In genomic region chr2:166240387-166241313, GRCh38 we compare ENCODE assay signal across 25 cellular contexts.
DNase-seq lines count a peak whose midpoint lies in the region; ATAC-seq, FAIRE-seq and TF ChIP-seq lines count a peak whose summit lies in the region.
"Had no signal": no experiment of that assay in that cellular context is flagged by ENCODE, and none has a peak within 500 bp of the region (broad histone marks: within the 10 kb centered on the region; RNA-seq: fewer than 3 reads in every experiment).

No MANE protein-coding gene starts in this region.

- ATAC-seq in HepG2 (no peak), HG03135 (IDR thresholded peaks at IDR 0.05; ENCODE audit: unreplicated experiment) (no peak)
- ATAC-seq: heart right ventricle; stimulated activated effector memory CD8-positive, alpha-beta T cell treated with anti-CD3 and anti-CD28 coated beads, Interleukin-12 subunit alpha, Interleukin-12 subunit beta, amount 100 ng/mL, for 72 hours had no signal

- TF ChIP-seq CTCF in liver (IDR thresholded peaks at IDR 0.05; ENCODE audit: low read depth, low read length, missing input control) (no peak), HepG2 (CRISPR knock-in tag; IDR thresholded peaks at IDR 0.05) (no peak), keratinocyte (optimal IDR thresholded peaks at IDR 0.05 in 1 of 3, IDR thresholded peaks at IDR 0.05 in 1 of 3, conservative IDR thresholded peaks at IDR 0.05 in 1 of 3; ENCODE audit: extremely low read depth in 1 of 3, insufficient read depth in 2 of 3, low read length in 3 of 3) (no peak)

- no peaks in the 10 kb centered on the region for H3K9me3 ChIP-seq in liver (ENCODE audit: control insufficient read depth in 4 of 4, low read length in 3 of 4)
- H3K9me3 ChIP-seq in HepG2 (ENCODE audit: low read length) = no peaks in the 10 kb centered on the region
- H3K9me3 ChIP-seq in keratinocyte (ENCODE audit: control insufficient read depth, low read depth, low read length) = no peaks in the 10 kb centered on the region
- H3K9me3 ChIP-seq: heart right ventricle, tibial nerve had no signal

- no peaks in the 10 kb centered on the region for H3K9me1 ChIP-seq in keratinocyte (ENCODE audit: control insufficient read depth, extremely low read depth, insufficient read depth, low read length)

- in situ Hi-C loops in HepG2 (cut with HindIII; ENCODE audit: extremely low pct_ligation_motif_present, low pct_unique_long_range_greater_than_20kb) = no loop called here

- H3K79me2 ChIP-seq in HepG2 (ENCODE audit: insufficient read depth, low read length) (no peaks in the 10 kb centered on the region), keratinocyte (ENCODE audit: control insufficient read depth, insufficient read depth, low read length) (no peaks in the 10 kb centered on the region)

- dilution Hi-C loops in keratinocyte (cut with MboI; ENCODE audit: extremely low pct_ligation_motif_present, low sequenced_read_pairs) = no loop called here

- H4K20me1 ChIP-seq in HepG2 (ENCODE audit: insufficient read depth, low read length) = no peaks in the 10 kb centered on the region
- no peaks in the 10 kb centered on the region for H4K20me1 ChIP-seq in keratinocyte (ENCODE audit: control insufficient read depth, extremely low read depth, insufficient read depth, low read length)

- no peak overlapping the region for H3K9ac ChIP-seq in liver (ENCODE audit: low read depth in 1 of 2, low read length in 2 of 2)
- H3K9ac ChIP-seq in HepG2 (ENCODE audit: insufficient read depth, low read depth, low read length) = no peak overlapping the region
- no peak overlapping the region for H3K9ac ChIP-seq in keratinocyte (ENCODE audit: control insufficient read depth, extremely low read depth, insufficient read depth, low read length)
- H3K9ac ChIP-seq: neural progenitor cell had no signal

- TF ChIP-seq RAD21 in liver (IDR thresholded peaks at IDR 0.05) = no peak
- no peak for TF ChIP-seq RAD21 in HepG2 (CRISPR knock-in tag; IDR thresholded peaks at IDR 0.05)

- TF ChIP-seq EP300 in HepG2 (IDR thresholded peaks at IDR 0.05; ENCODE audit: low read depth in 2 of 2, low read length in 2 of 2) (no peak), HepG2 (CRISPR knock-in tag; IDR thresholded peaks at IDR 0.05; ENCODE audit: borderline replicate concordance) (no peak)

- no peak overlapping the region for H2AFZ ChIP-seq in HepG2 (ENCODE audit: low read length)
- no peak overlapping the region for H2AFZ ChIP-seq in keratinocyte (ENCODE audit: control insufficient read depth, low read length)
- H2AFZ ChIP-seq: neural progenitor cell had no signal

- FAIRE-seq in HepG2 (lab: Jason Lieb, UNC) = no peak
- no peak for FAIRE-seq in keratinocyte (lab: Jason Lieb, UNC)
- FAIRE-seq: A204.1, GM18507 had no signal

- no peak overlapping the region for H3K27ac ChIP-seq in liver (ENCODE audit: low read depth in 1 of 2, low read length in 2 of 2)
- no peak overlapping the region for H3K27ac ChIP-seq in HepG2 (ENCODE audit: extremely low read length, insufficient read depth, low read length)
- H3K27ac ChIP-seq in keratinocyte (ENCODE audit: control insufficient read depth, insufficient read depth, low read length) = peak overlapping the region; percentile 69
- H3K27ac ChIP-seq: heart right ventricle, neural progenitor cell had no signal

- H3K4me3 ChIP-seq in liver (ENCODE audit: low read depth in 1 of 3, low read length in 3 of 3) = no peak overlapping the region
- no peak overlapping the region for H3K4me3 ChIP-seq in HepG2 (replicated peaks in 1 of 3; ENCODE audit: insufficient read depth in 1 of 3, low read depth in 2 of 3, low read length in 3 of 3)
- no peak overlapping the region for H3K4me3 ChIP-seq in keratinocyte (ENCODE audit: control insufficient read depth in 2 of 3, extremely low read depth in 1 of 3, insufficient read depth in 2 of 3, low read depth in 1 of 3, low read length in 3 of 3)
- H3K4me3 ChIP-seq: heart right ventricle, neural progenitor cell, tibial nerve had no signal

- CTCF ChIA-PET in HepG2 (lab: Yijun Ruan, JAX; ENCODE audit: low intra/inter-chr PET ratio, low total read pairs) = no interaction called here

- H3K4me1 ChIP-seq in liver (ENCODE audit: control insufficient read depth in 4 of 4, insufficient read depth in 4 of 4, low read length in 3 of 4) (peaks cover 0 to 8% (median 4%) of the 10 kb centered on the region in 4 donors), HepG2 (ENCODE audit: insufficient read depth, low read length) (peaks cover 25% of the 10 kb centered on the region), keratinocyte (ENCODE audit: control insufficient read depth, extremely low read depth, insufficient read depth, low read length) (peaks cover 4% of the 10 kb centered on the region)
- H3K4me1 ChIP-seq: heart right ventricle, neural progenitor cell, tibial nerve had no signal

- intact Hi-C loops in HepG2 (cut with micrococcal nuclease; ENCODE audit: unreplicated experiment) = no loop called here

- 95% methylated on average over 1 of the region's 1 CpG for WGBS in liver
- WGBS in HepG2 (ENCODE audit: low lambda C conversion rate) = 100% methylated on average over 1 of the region's 1 CpG

- POLR2A ChIA-PET in HepG2 (lab: Yijun Ruan, JAX) = interaction anchor here (0.9 kb wide), 1 partner anchor 11 kb away, joined by 3 read pairs; no protein-coding TSS in a partner anchor

- DNase-seq in HepG2 (ENCODE audit: low spot score) (no peak), astrocyte of the hippocampus (ENCODE audit: low read depth, low spot score) (peak; percentile 16), keratinocyte (ENCODE audit: low read depth, low spot score) (no peak), NCI-H510A treated with DMSO at 0.1 percent for 48 hours (lab: John Stamatoyannopoulos, UW) (no peak), GM19240 (ENCODE audit: insufficient read length, low spot score) (no peak)
- no peak for DNase-seq in stimulated activated naive CD4-positive, alpha-beta T cell treated with Interleukin-2 at 50 U/mL for 16 hours (lab: John Stamatoyannopoulos, UW)
- DNase-seq: activated CD4-positive, alpha-beta memory T cell treated with anti-CD3 and anti-CD28 coated beads for 36 hours; activated naive CD4-positive, alpha-beta T cell treated with anti-CD3 and anti-CD28 coated beads, Interleukin-2, amount 50 U/mL, for 16 hours; activated T-cell treated with anti-CD3 and anti-CD28 coated beads, Interleukin-2, amount 50 U/mL, for 24 hours; CD4-positive, alpha-beta memory T cell; DND-41; GOT3; heart right ventricle; KBM-7; midbrain; NCI-H526 treated with DMSO at 0.1 percent for 48 hours; SHP77 treated with DMSO at 0.1 percent for 48 hours; stimulated activated CD4-positive, alpha-beta T cell treated with anti-CD3 and anti-CD28 coated beads, Interleukin-15, amount 100 ng/mL, for 24 hours had no signal

- no peaks in the 10 kb centered on the region for H3K36me3 ChIP-seq in liver (ENCODE audit: control insufficient read depth in 4 of 4, insufficient read depth in 3 of 4, low read depth in 1 of 4, low read length in 3 of 4)
- H3K36me3 ChIP-seq in HepG2 (replicated peaks in 1 of 2; ENCODE audit: control insufficient read depth in 1 of 2, insufficient read depth in 2 of 2, low read length in 2 of 2) = peaks cover 0 to 3% of the 10 kb centered on the region in 2 experiments; a peak in 1 of 5 replicates
- H3K36me3 ChIP-seq in keratinocyte (ENCODE audit: control insufficient read depth in 2 of 2, extremely low read depth in 1 of 2, insufficient read depth in 2 of 2, low read length in 2 of 2) = no peaks in the 10 kb centered on the region
- H3K36me3 ChIP-seq: heart right ventricle, neural progenitor cell had no signal

- no TSS peak for BruUV-seq in HepG2 (replicated peaks; lab: Mats Ljungman, UMichigan)

- no peak for TF ChIP-seq POLR2A in HepG2 (IDR thresholded peaks at IDR 0.05; ENCODE audit: insufficient read depth in 1 of 2, low read depth in 2 of 2, low read length in 2 of 2)

- H3K27me3 ChIP-seq in liver (ENCODE audit: control insufficient read depth in 4 of 4, insufficient read depth in 4 of 4, low read length in 3 of 4) (no peaks in the 10 kb centered on the region), HepG2 (ENCODE audit: control insufficient read depth in 1 of 2, insufficient read depth in 2 of 2, low read length in 2 of 2) (no peaks in the 10 kb centered on the region), keratinocyte (ENCODE audit: control insufficient read depth, extremely low read depth, insufficient read depth, low read length) (no peaks in the 10 kb centered on the region)
- H3K27me3 ChIP-seq: heart right ventricle, neural progenitor cell, tibial nerve had no signal

- no peak overlapping the region for H3K4me2 ChIP-seq in HepG2 (ENCODE audit: low read depth, low read length)
- H3K4me2 ChIP-seq in keratinocyte (ENCODE audit: control insufficient read depth, extremely low read depth, insufficient read depth, low read depth, low read length) = no peak overlapping the region
- H3K4me2 ChIP-seq: neural progenitor cell had no signal

TF ChIP-seq in liver, 16 proteins besides CTCF, POLR2A, EP300 and RAD21:
- TF ChIP-seq RXRA (IDR thresholded peaks at IDR 0.05) (no peak), ATF3 (IDR thresholded peaks at IDR 0.05) (no peak), NR2F2 (IDR thresholded peaks at IDR 0.05) (no peak), FOXA1 (IDR thresholded peaks at IDR 0.05) (no peak), FOXA2 (IDR thresholded peaks at IDR 0.05) (no peak), EGR1 (IDR thresholded peaks at IDR 0.05; ENCODE audit: low read depth in 2 of 2) (no peak), HNF4A (conservative IDR thresholded peaks at IDR 0.05) (peak; percentile 30 to 57)

TF ChIP-seq in HepG2, 621 proteins besides CTCF, POLR2A, EP300 and RAD21 (continues in another document):
- TF ChIP-seq ZNF704 (CRISPR knock-in tag; IDR thresholded peaks at IDR 0.05; ENCODE audit: borderline replicate concordance) (no peak), ZNF350 (CRISPR knock-in tag; IDR thresholded peaks at IDR 0.05; ENCODE audit: borderline replicate concordance, low read depth) (no peak), ELF1 (CRISPR knock-in tag; IDR thresholded peaks at IDR 0.05) (no peak), GPBP1L1 (CRISPR knock-in tag; IDR thresholded peaks at IDR 0.05) (no peak)
